Comparison of ENCODE assay signal across 30 cellular contexts in the genomic region with DNA sequence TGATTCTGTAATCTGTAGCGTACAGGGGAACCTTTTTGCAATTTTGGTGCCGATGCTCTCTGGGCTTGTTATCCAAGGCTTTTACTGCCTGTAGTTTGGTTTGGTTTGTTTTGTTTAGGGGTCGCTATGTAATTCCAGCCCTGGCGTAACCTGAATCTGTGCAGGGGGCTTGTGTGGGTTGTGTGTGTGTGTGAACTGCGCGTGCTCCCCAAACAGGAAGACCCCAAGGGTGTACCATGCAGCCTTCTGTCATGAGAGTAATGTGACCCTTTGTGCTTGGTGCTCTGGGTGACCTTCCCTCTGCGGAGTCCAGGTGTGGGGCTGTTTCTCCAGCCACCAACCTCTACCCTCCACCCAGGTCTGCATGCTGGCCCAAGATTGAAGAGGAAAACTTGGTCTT.
"Had no signal": no experiment of that assay in that cellular context is flagged by ENCODE, and none has a peak within 500 bp of the region (broad histone marks: within the 10 kb centered on the region; RNA-seq: fewer than 3 reads in every experiment).

No MANE protein-coding gene starts in this region.

- ATAC-seq: effector memory CD8-positive, alpha-beta T cell; left colon; left ventricle myocardium superior; lower lobe of right lung; natural killer cell; pancreas; sciatic nerve; stimulated activated naive CD8-positive, alpha-beta T cell treated with anti-CD3 and anti-CD28 coated beads, Interleukin-15, amount 100 ng/mL, for 72 hours; upper lobe of right lung had no signal

- DNase-seq: dermis blood vessel endothelial cell; effector memory CD8-positive, alpha-beta T cell; erythroblast; esophagus squamous epithelium; foreskin melanocyte; glutamatergic neuron; hypothalamus; immature natural killer cell; islet precursor cell; kidney glomerular epithelial cell; left colon; left ventricle myocardium superior; lower lobe of right lung; natural killer cell; nucleus accumbens; pancreas; stimulated activated CD4-positive, alpha-beta T cell treated with anti-CD3 and anti-CD28 coated beads, Interleukin-12 subunit alpha, Interleukin-12 subunit beta, amount 100 ng/mL, for 4 hours; stimulated activated CD4-positive, alpha-beta T cell treated with anti-CD3 and anti-CD28 coated beads, Interleukin-1b, Interleukin-23, amount 100 ng/mL, for 48 hours; stimulated activated CD4-positive, alpha-beta T cell treated with anti-CD3 and anti-CD28 coated beads, Interleukin-4, amount 100 ng/mL, for 1 hour; stimulated activated CD8-positive, alpha-beta memory T cell treated with anti-CD3 and anti-CD28 coated beads, Interleukin-4, amount 100 ng/mL, for 48 hours; stimulated activated naive CD4-positive, alpha-beta T cell; stimulated activated naive CD8-positive, alpha-beta T cell treated with anti-CD3 and anti-CD28 coated beads, Interleukin-15, amount 100 ng/mL, for 72 hours; transverse colon; upper lobe of right lung; uterus had no signal

- H3K4me2 ChIP-seq: neural progenitor cell, smooth muscle cell had no signal

- H2AFZ ChIP-seq: neural progenitor cell had no signal

- H3K9me3 ChIP-seq: esophagus squamous epithelium, lower lobe of right lung, pancreas, suprapubic skin, transverse colon, upper lobe of right lung, uterus had no signal

- H3K27ac ChIP-seq: coronary artery, esophagus squamous epithelium, lower lobe of right lung, neural progenitor cell, pancreas, suprapubic skin, transverse colon, upper lobe of right lung, uterus had no signal

- H3K27me3 ChIP-seq: neural progenitor cell, pancreas, uterus had no signal

- H3K9ac ChIP-seq: neural progenitor cell had no signal

- H3K4me1 ChIP-seq: esophagus squamous epithelium, lower lobe of right lung, neural progenitor cell, pancreas, suprapubic skin, transverse colon, upper lobe of right lung, uterus had no signal

- H3K36me3 ChIP-seq: esophagus squamous epithelium, lower lobe of right lung, neural progenitor cell, pancreas, suprapubic skin, transverse colon, upper lobe of right lung, uterus had no signal

- H3K4me3 ChIP-seq: coronary artery, esophagus squamous epithelium, lower lobe of right lung, neural progenitor cell, pancreas, smooth muscle cell, suprapubic skin, transverse colon, upper lobe of right lung, uterus had no signal
